ENCODE assay signal across 3 cellular contexts in the genomic region with DNA sequence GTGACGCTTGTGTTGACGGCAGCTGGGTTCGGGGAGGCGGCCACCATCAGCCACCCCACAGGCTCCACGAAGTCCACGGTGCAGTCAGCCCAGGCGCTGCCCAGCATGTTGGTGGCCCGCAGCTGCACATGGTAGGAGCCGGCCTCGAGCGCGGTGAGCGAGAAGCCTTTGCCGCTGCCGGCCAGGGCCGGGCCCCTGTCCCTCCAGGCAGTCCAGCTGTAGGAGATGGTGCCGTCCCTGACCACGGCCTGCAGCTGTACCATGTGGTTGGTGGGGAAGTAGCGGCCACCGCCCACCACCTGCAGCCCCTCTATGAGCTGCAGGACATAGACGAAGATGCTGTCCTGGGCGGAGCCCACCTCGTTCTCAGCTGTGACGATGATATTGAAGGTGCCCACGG. TPM values are rescaled to one million over a fixed set of nuclear protein-coding genes. Genes with fewer than 3 reads are reported as not detected.
"Had no signal": no experiment of that assay in that cellular context is flagged by ENCODE, and none has a peak within 500 bp of the region (broad histone marks: within the 10 kb centered on the region; RNA-seq: fewer than 3 reads in every experiment).

No MANE protein-coding gene starts in this region.

RNA-seq across cellular contexts. Expression of gene NPIPA8, which starts 50.0 kb away (rescaled TPM):
- total RNA-seq: LHCN-M2, PC-3, SK-MEL-5 had no signal
